7 cellular contexts compared by ENCODE assay signal in the genomic region with DNA sequence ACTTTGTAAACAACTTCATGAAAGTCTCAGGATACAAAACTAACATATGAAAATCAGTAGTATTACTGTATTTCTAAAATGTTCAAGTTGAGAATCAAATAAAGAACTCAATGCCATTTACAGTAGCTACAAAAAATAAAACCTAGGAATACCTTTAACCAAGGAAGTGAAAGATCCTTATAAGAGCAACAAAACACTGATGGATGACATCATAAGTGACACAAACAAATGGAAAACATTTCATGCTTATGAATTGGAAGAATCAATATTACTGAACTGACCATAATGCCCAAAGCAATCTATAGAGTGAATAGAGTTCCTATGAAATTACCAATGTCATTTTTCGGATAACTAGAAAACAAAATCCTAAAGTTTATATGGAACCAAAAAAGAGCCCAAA.
"Had no signal": no experiment of that assay in that cellular context is flagged by ENCODE, and none has a peak within 500 bp of the region (broad histone marks: within the 10 kb centered on the region; RNA-seq: fewer than 3 reads in every experiment).

No MANE protein-coding gene starts in this region.

- H3K27ac ChIP-seq: HL-60, KMS-11 had no signal

- H3K9ac ChIP-seq: KMS-11 had no signal

- H3K4me2 ChIP-seq: KMS-11 had no signal

- DNase-seq: IMR-90, KBM-7, KG1 had no signal

- ATAC-seq: K562 had no signal

- H3K4me3 ChIP-seq: K562 had no signal

- FAIRE-seq: HTR-8/SVneo, K562 had no signal
